Comparison of ENCODE assay signal across 8 cellular contexts in genomic region chr11:47768090-47768620, GRCh38. TPM values are rescaled to one million over a fixed set of nuclear protein-coding genes. Genes with fewer than 3 reads are reported as not detected.
DNase-seq lines count a peak whose midpoint lies in the region; TF ChIP-seq lines count a peak whose summit lies in the region.

No MANE protein-coding gene starts in this region.

- TF ChIP-seq POLR2A in GM19099 (IDR thresholded peaks at IDR 0.05; ENCODE audit: extremely low read depth, insufficient read length, low read depth) = peak; percentile 24
- TF ChIP-seq POLR2A in esophagus muscularis mucosa (IDR thresholded peaks at IDR 0.05; ENCODE audit: low read depth) = peak; percentile 84

- peak overlapping the region; percentile 69 to 93 (median 81) for H3K4me3 ChIP-seq in esophagus muscularis mucosa
- peak overlapping the region; percentile 88 for H3K4me3 ChIP-seq in mononuclear cell (ENCODE audit: low read length)

- H3K36me3 ChIP-seq in esophagus muscularis mucosa = peaks cover 11 to 17% (median 16%) of the 10 kb centered on the region in 4 donors

- H3K27ac ChIP-seq in esophagus muscularis mucosa (replicated peaks in 1 of 4) = peak overlapping the region; percentile 96 to 100 (median 98)

- peak; percentile 93 for DNase-seq in A172 (ENCODE audit: low spot score)
- DNase-seq in NCI-H2227 (lab: John Stamatoyannopoulos, UW; ENCODE audit: unreplicated experiment) = peak; percentile 89
- peak; percentile 66 for DNase-seq in activated CD8-positive, alpha-beta memory T cell treated with anti-CD3 and anti-CD28 coated beads, Interleukin-2, amount 50 U/mL, for 48 hours
- no peak for DNase-seq in esophagus muscularis mucosa (ENCODE audit: extremely low spot score)
- peak; percentile 67 for DNase-seq in stromal cell of bone marrow (ENCODE audit: low read depth)
- no peak for DNase-seq in activated gamma-delta T cell treated with Interleukin-2 at 50 U/mL for 16 hours

- peaks cover 6 to 41% (median 36%) of the 10 kb centered on the region in 4 donors for H3K4me1 ChIP-seq in esophagus muscularis mucosa
- peaks cover 19% of the 10 kb centered on the region for H3K4me1 ChIP-seq in mononuclear cell (ENCODE audit: insufficient read depth, low read length)

- H3K27me3 ChIP-seq in esophagus muscularis mucosa (no peaks in the 10 kb centered on the region), mononuclear cell (ENCODE audit: insufficient read depth, low read length) (no peaks in the 10 kb centered on the region)

- no peak for TF ChIP-seq EP300 in esophagus muscularis mucosa (IDR thresholded peaks at IDR 0.05)

- no peak for TF ChIP-seq CTCF in esophagus muscularis mucosa (IDR thresholded peaks at IDR 0.05)

- intact Hi-C loops in esophagus muscularis mucosa (cut with DNase I) = loop anchor here (5.0 kb wide), 1 partner anchor 79 kb away; the partner anchor contains the start of gene NUP160

- H3K9me3 ChIP-seq in esophagus muscularis mucosa = no peaks in the 10 kb centered on the region
- no peaks in the 10 kb centered on the region for H3K9me3 ChIP-seq in mononuclear cell (ENCODE audit: low read depth, low read length)

- 2% methylated on average over 12 of the region's 12 CpGs for WGBS in esophagus muscularis mucosa

RNA-seq across cellular contexts. Expression of gene FNBP4, which starts 1.0 kb away (rescaled TPM):
- total RNA-seq in A172 (2014; rRNA removed; shearing (Covaris generic)) = 32.9 and 33.4 TPM in 2 replicates
- total RNA-seq in esophagus muscularis mucosa = 10 to 100 TPM; 59.3 to 92.2 (median 80.8) TPM
- total RNA-seq in mononuclear cell = 453 TPM

RNA-seq across cellular contexts. Expression of gene AGBL2, which starts 53.0 kb away (rescaled TPM):
- total RNA-seq in A172 (2014; rRNA removed; shearing (Covaris generic)) = 1.8 and 2.8 TPM in 2 replicates
- 1 to 10 TPM in 1 of 4 donors, under 1 TPM in 1, not detected in 2; 0.42 to 1.8 TPM for total RNA-seq in esophagus muscularis mucosa
- total RNA-seq in mononuclear cell = 2.1 TPM

Comparison
In these comparisons a context has a peak if more than half of its experiments do, and no peak if none do; other contexts are left out.
1. DNase-seq: peak in A172 (single experiment), NCI-H2227 (single experiment), activated CD8-positive, alpha-beta memory T cell treated with anti-CD3 and anti-CD28 coated beads, Interleukin-2, amount 50 U/mL, for 48 hours (single experiment) and stromal cell of bone marrow (single experiment); none in esophagus muscularis mucosa (single experiment) and activated gamma-delta T cell treated with Interleukin-2 at 50 U/mL for 16 hours (single experiment).